ENCODE assay signal across 11 cellular contexts in genomic region chr17:45146166-45146565, GRCh38. TPM values are rescaled to one million over a fixed set of nuclear protein-coding genes. Genes with fewer than 3 reads are reported as not detected.
A peak's percentile ranks its signal among the peaks of the same experiment; 100 is the strongest.
DNase-seq lines count a peak whose midpoint lies in the region; ATAC-seq and TF ChIP-seq lines count a peak whose summit lies in the region.
"Had no signal": no experiment of that assay in that cellular context is flagged by ENCODE, and none has a peak within 500 bp of the region (broad histone marks: within the 10 kb centered on the region; RNA-seq: fewer than 3 reads in every experiment).

No MANE protein-coding gene starts in this region.

- CTCF ChIA-PET in Caco-2 (lab: Charles Lee) (interaction anchor here (0.5 to 8.2 kb wide), 5 partner anchors 10 to 37 kb away, joined by 3 to 230 read pairs (median 5); partner anchors contain the start of genes ACBD4 and HEXIM2), RWPE1 (lab: Yijun Ruan, JAX) (interaction anchor here (0.9 to 1.7 kb wide), 4 partner anchors 11 to 52 kb away, joined by 3 to 8 read pairs (median 4); partner anchors contain the start of genes ACBD4 and PLCD3)

- peak overlapping the region; percentile 99 for H3K4me3 Mint-ChIP-seq in Caco-2 (ENCODE audit: unreplicated experiment)

- peaks cover 9% of the 10 kb centered on the region for H3K4me1 Mint-ChIP-seq in Caco-2 (ENCODE audit: low read depth, unreplicated experiment)

- TF ChIP-seq POLR2A in gastroesophageal sphincter (IDR thresholded peaks at IDR 0.05) = no peak

- no peak for TF ChIP-seq EP300 in gastroesophageal sphincter (IDR thresholded peaks at IDR 0.05)

- WGBS in gastroesophageal sphincter (ENCODE audit: low coverage in 1 of 2), 2 donors = 73 to 84% methylated on average over 4 to 10 of the region's 10 CpGs

- no peaks in the 10 kb centered on the region for H3K36me3 ChIP-seq in Caco-2 (ENCODE audit: control insufficient read depth, insufficient read depth, low read length)
- no peaks in the 10 kb centered on the region for H3K36me3 ChIP-seq in gastroesophageal sphincter
- H3K36me3 ChIP-seq in rectal smooth muscle tissue (ENCODE audit: control insufficient read depth, insufficient read depth, low read length) = no peaks in the 10 kb centered on the region

- H3K36me3 Mint-ChIP-seq in Caco-2 (ENCODE audit: insufficient read depth, unreplicated experiment) = peaks cover 55% of the 10 kb centered on the region

- no peak overlapping the region for H3K9ac ChIP-seq in rectal smooth muscle tissue (ENCODE audit: low read length)

- intact Hi-C loops in Caco-2 (cut with micrococcal nuclease; ENCODE audit: unreplicated experiment) = loop anchor here (5.0 kb wide), 1 partner anchor 226 kb away; no protein-coding TSS in a partner anchor

- TF ChIP-seq CTCF in Caco-2 (IDR thresholded peaks at IDR 0.05; ENCODE audit: insufficient read depth in 1 of 2, low read depth in 1 of 2, low read length in 1 of 2, severe bottlenecking in 1 of 2, unreplicated experiment in 1 of 2) = no peak
- no peak for TF ChIP-seq CTCF in RWPE1 (conservative IDR thresholded peaks at IDR 0.05; ENCODE audit: low read depth)
- TF ChIP-seq CTCF in gastroesophageal sphincter (IDR thresholded peaks at IDR 0.05) = no peak

- H3K9me3 ChIP-seq in Caco-2 (no peaks in the 10 kb centered on the region), gastroesophageal sphincter (no peaks in the 10 kb centered on the region)

- peak overlapping the region; percentile 94 for H3K27ac Mint-ChIP-seq in Caco-2 (ENCODE audit: unreplicated experiment)

- H3K27me3 ChIP-seq in Caco-2 (replicated peaks; ENCODE audit: control insufficient read depth, insufficient read depth, low read length) = no peaks in the 10 kb centered on the region
- H3K27me3 ChIP-seq in gastroesophageal sphincter = no peaks in the 10 kb centered on the region
- no peaks in the 10 kb centered on the region for H3K27me3 ChIP-seq in rectal smooth muscle tissue (ENCODE audit: control insufficient read depth, insufficient read depth, low read length)

- no peak overlapping the region for H3K4me3 ChIP-seq in Caco-2 (ENCODE audit: low read depth, low read length)
- no peak overlapping the region for H3K4me3 ChIP-seq in gastroesophageal sphincter
- no peak overlapping the region for H3K4me3 ChIP-seq in rectal smooth muscle tissue (ENCODE audit: low read length)

- no peak for ATAC-seq in gastroesophageal sphincter
- no peak for ATAC-seq in GM21737 (IDR thresholded peaks at IDR 0.05; ENCODE audit: unreplicated experiment)
- ATAC-seq: right cardiac atrium had no signal

- no TSS peak for BruUV-seq in Caco-2 (replicated peaks; lab: Mats Ljungman, UMichigan)

- peaks cover 4% of the 10 kb centered on the region for H3K27me3 Mint-ChIP-seq in Caco-2 (ENCODE audit: insufficient read depth, unreplicated experiment)

- DNase-seq in Caco-2 = no peak
- DNase-seq in RWPE1 (ENCODE audit: low spot score) = no peak
- DNase-seq in T1000 (lab: John Stamatoyannopoulos, UW) = no peak
- no peak for DNase-seq in NCI-H1092 treated with DMSO at 0.1 percent for 48 hours (lab: John Stamatoyannopoulos, UW)
- DNase-seq in globus pallidus (ENCODE audit: low spot score) = no peak
- DNase-seq: activated gamma-delta T cell, KG1 had no signal

- H3K4me1 ChIP-seq in Caco-2 (peaks cover 11% of the 10 kb centered on the region), gastroesophageal sphincter (peaks cover 0 to 55% (median 23%) of the 10 kb centered on the region in 3 donors), rectal smooth muscle tissue (ENCODE audit: control insufficient read depth, insufficient read depth, low read length) (peaks cover 14% of the 10 kb centered on the region)

- H3K9me3 Mint-ChIP-seq in Caco-2 (ENCODE audit: unreplicated experiment) = no peaks in the 10 kb centered on the region

- POLR2A ChIA-PET in Caco-2 (lab: Charles Lee) (interaction anchor here (0.6 to 7.0 kb wide), 3 partner anchors 10 to 14 kb away, joined by 3 to 279 read pairs (median 3); partner anchors contain the start of genes ACBD4 and HEXIM2), RWPE1 (lab: Yijun Ruan, JAX; ENCODE audit: low non-redundant PET) (no interaction called here)

- H3K27ac ChIP-seq in RWPE1 (peak overlapping the region; percentile 95), gastroesophageal sphincter (peak overlapping the region; percentile 84 to 98 (median 96)), rectal smooth muscle tissue (ENCODE audit: low read depth, low read length) (peak overlapping the region; percentile 98)

RNA-seq across cellular contexts. Expression of gene HEXIM1, which starts 2.1 kb away (rescaled TPM):
- 71.0 and 78.0 TPM in 2 replicates for total RNA-seq in Caco-2 (2022)
- 10 to 100 TPM; 48.3 to 56.3 (median 53.8) TPM for total RNA-seq in gastroesophageal sphincter

RNA-seq across cellular contexts. Expression of gene ACBD4, which starts 10.7 kb away (rescaled TPM):
- 21.2 and 21.6 TPM in 2 replicates for total RNA-seq in Caco-2 (2022)
- total RNA-seq in gastroesophageal sphincter = 10 to 100 TPM; 15.0 to 28.8 (median 23.5) TPM

RNA-seq across cellular contexts. Expression of gene PLCD3, which starts 13.9 kb away (rescaled TPM):
- total RNA-seq in Caco-2 (2022) = 74.3 and 88.5 TPM in 2 replicates
- total RNA-seq in gastroesophageal sphincter = 100 to 1,000 TPM in 2 of 4 donors, 10 to 100 TPM in 2; 50.4 to 147 (median 81.8) TPM

RNA-seq across cellular contexts. Expression of gene HEXIM2, which starts 15.5 kb away (rescaled TPM):
- total RNA-seq in Caco-2 (2022) (12.7 and 13.6 TPM in 2 replicates), gastroesophageal sphincter (10 to 100 TPM in 1 of 4 donors, 1 to 10 TPM in 3; 3.8 to 11.1 (median 8.6) TPM)
